Comparison of ENCODE assay signal across 15 cellular contexts in genomic region chr5:8685704-8686103, GRCh38.
DNase-seq lines count a peak whose midpoint lies in the region; ATAC-seq and TF ChIP-seq lines count a peak whose summit lies in the region.
"Had no signal": no experiment of that assay in that cellular context is flagged by ENCODE, and none has a peak within 500 bp of the region (broad histone marks: within the 10 kb centered on the region; RNA-seq: fewer than 3 reads in every experiment).

No MANE protein-coding gene starts in this region.

- ATAC-seq in GM21717 (IDR thresholded peaks at IDR 0.05; ENCODE audit: unreplicated experiment) (no peak), HG02973 (IDR thresholded peaks at IDR 0.05; ENCODE audit: unreplicated experiment) (no peak)
- ATAC-seq: gastrocnemius medialis had no signal

- H3K4me3 ChIP-seq in H7 (ENCODE audit: insufficient read depth, low read depth, low read length) (no peak overlapping the region), epithelial cell of proximal tubule (ENCODE audit: low read depth, low read length) (no peak overlapping the region), esophagus muscularis mucosa (no peak overlapping the region)
- H3K4me3 ChIP-seq: BLaER1, gastrocnemius medialis, MG63, suprapubic skin had no signal

- intact Hi-C loops in esophagus muscularis mucosa (cut with DNase I), result no loop called here

- H3K36me3 Mint-ChIP-seq in progenitor cell of endocrine pancreas (ENCODE audit: insufficient read depth), result no peaks in the 10 kb centered on the region
- H3K36me3 Mint-ChIP-seq: activated naive CD8-positive, alpha-beta T cell had no signal

- TF ChIP-seq POLR2A in esophagus muscularis mucosa (IDR thresholded peaks at IDR 0.05; ENCODE audit: low read depth), result no peak

- H3K36me3 ChIP-seq in H7 (replicated peaks; ENCODE audit: control insufficient read depth, insufficient read depth, low read length) (no peaks in the 10 kb centered on the region), esophagus muscularis mucosa (no peaks in the 10 kb centered on the region)
- H3K36me3 ChIP-seq: BLaER1, gastrocnemius medialis, MG63, suprapubic skin had no signal

- no peak overlapping the region for H3K27ac ChIP-seq in esophagus muscularis mucosa (replicated peaks in 1 of 4)
- H3K27ac ChIP-seq: BLaER1, gastrocnemius medialis, RWPE1, suprapubic skin had no signal

- no peak overlapping the region for H3K27ac Mint-ChIP-seq in progenitor cell of endocrine pancreas
- H3K27ac Mint-ChIP-seq: activated naive CD8-positive, alpha-beta T cell; T-helper 1 cell treated with Interleukin-12 subunit alpha and Interleukin-12 subunit beta and Interleukin-4 antibody, amounts not matched to agents 30 μg/mL and 1 μg/mL, for 36 hours had no signal

- no peaks in the 10 kb centered on the region for H3K27me3 Mint-ChIP-seq in progenitor cell of endocrine pancreas
- H3K27me3 Mint-ChIP-seq: activated naive CD8-positive, alpha-beta T cell had no signal

- H3K9me3 ChIP-seq in esophagus muscularis mucosa, result no peaks in the 10 kb centered on the region
- H3K9me3 ChIP-seq: BLaER1, gastrocnemius medialis, MG63, suprapubic skin had no signal

- DNase-seq in H7 (peak; percentile 1), NCI-H524 treated with DMSO at 0.1 percent for 48 hours (lab: John Stamatoyannopoulos, UW) (peak; percentile 37), epithelial cell of proximal tubule (ENCODE audit: low read depth) (no peak), progenitor cell of endocrine pancreas (ENCODE audit: low spot score, unreplicated experiment) (no peak), esophagus muscularis mucosa (ENCODE audit: extremely low spot score) (no peak)
- DNase-seq: gastrocnemius medialis, MG63, NCI-H510A treated with DMSO at 0.1 percent for 48 hours had no signal

- H3K4me3 Mint-ChIP-seq in progenitor cell of endocrine pancreas (ENCODE audit: low read depth), result no peak overlapping the region
- H3K4me3 Mint-ChIP-seq: activated naive CD8-positive, alpha-beta T cell; T-helper 1 cell treated with Interleukin-12 subunit alpha and Interleukin-12 subunit beta and Interleukin-4 antibody, amounts not matched to agents 30 μg/mL and 1 μg/mL, for 36 hours had no signal

- no peak for TF ChIP-seq EP300 in esophagus muscularis mucosa (IDR thresholded peaks at IDR 0.05)

- WGBS in esophagus muscularis mucosa, result 72% methylated on average over 2 of the region's 2 CpGs

- H3K4me1 Mint-ChIP-seq in progenitor cell of endocrine pancreas (ENCODE audit: low read depth), result no peaks in the 10 kb centered on the region

- no peaks in the 10 kb centered on the region for H3K27me3 ChIP-seq in H7 (ENCODE audit: control insufficient read depth, insufficient read depth, low read length)
- H3K27me3 ChIP-seq in esophagus muscularis mucosa, result no peaks in the 10 kb centered on the region
- H3K27me3 ChIP-seq: BLaER1, gastrocnemius medialis, MG63, suprapubic skin had no signal

- no peaks in the 10 kb centered on the region for H3K9me3 Mint-ChIP-seq in progenitor cell of endocrine pancreas (ENCODE audit: low read depth)

- no peaks in the 10 kb centered on the region for H3K4me1 ChIP-seq in esophagus muscularis mucosa
- H3K4me1 ChIP-seq: gastrocnemius medialis, suprapubic skin had no signal

- peak; percentile 43 for TF ChIP-seq CTCF in epithelial cell of proximal tubule (conservative IDR thresholded peaks at IDR 0.05; ENCODE audit: low read depth, low read length)
- TF ChIP-seq CTCF in progenitor cell of endocrine pancreas (IDR thresholded peaks at IDR 0.05; ENCODE audit: unreplicated experiment), result peak; percentile 36
- TF ChIP-seq CTCF in esophagus muscularis mucosa (IDR thresholded peaks at IDR 0.05), result no peak

Comparison
In these comparisons a context has a peak if more than half of its experiments do, and no peak if none do; other contexts are left out.
1. DNase-seq: peak in H7 (single experiment) and NCI-H524 treated with DMSO at 0.1 percent for 48 hours (single experiment); none in epithelial cell of proximal tubule (single experiment), progenitor cell of endocrine pancreas (single experiment) and esophagus muscularis mucosa (single experiment).
2. CTCF ChIP-seq: peak in epithelial cell of proximal tubule (single experiment) and progenitor cell of endocrine pancreas (single experiment); none in esophagus muscularis mucosa (0 of 3).